In genomic region chr6:14453712-14454466, GRCh38 we compare ENCODE assay signal across 1 cellular context.
TF ChIP-seq lines count a peak whose summit lies in the region.

No MANE protein-coding gene starts in this region.

TF ChIP-seq in K562, 482 proteins besides CTCF, POLR2A, EP300 and RAD21 (continued from another document and continues in another):
- TF ChIP-seq, protein P1, sequence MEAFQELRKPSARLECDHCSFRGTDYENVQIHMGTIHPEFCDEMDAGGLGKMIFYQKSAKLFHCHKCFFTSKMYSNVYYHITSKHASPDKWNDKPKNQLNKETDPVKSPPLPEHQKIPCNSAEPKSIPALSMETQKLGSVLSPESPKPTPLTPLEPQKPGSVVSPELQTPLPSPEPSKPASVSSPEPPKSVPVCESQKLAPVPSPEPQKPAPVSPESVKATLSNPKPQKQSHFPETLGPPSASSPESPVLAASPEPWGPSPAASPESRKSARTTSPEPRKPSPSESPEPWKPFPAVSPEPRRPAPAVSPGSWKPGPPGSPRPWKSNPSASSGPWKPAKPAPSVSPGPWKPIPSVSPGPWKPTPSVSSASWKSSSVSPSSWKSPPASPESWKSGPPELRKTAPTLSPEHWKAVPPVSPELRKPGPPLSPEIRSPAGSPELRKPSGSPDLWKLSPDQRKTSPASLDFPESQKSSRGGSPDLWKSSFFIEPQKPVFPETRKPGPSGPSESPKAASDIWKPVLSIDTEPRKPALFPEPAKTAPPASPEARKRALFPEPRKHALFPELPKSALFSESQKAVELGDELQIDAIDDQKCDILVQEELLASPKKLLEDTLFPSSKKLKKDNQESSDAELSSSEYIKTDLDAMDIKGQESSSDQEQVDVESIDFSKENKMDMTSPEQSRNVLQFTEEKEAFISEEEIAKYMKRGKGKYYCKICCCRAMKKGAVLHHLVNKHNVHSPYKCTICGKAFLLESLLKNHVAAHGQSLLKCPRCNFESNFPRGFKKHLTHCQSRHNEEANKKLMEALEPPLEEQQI (IDR thresholded peaks at IDR 0.05): no peak
- TF ChIP-seq TCF7 (IDR thresholded peaks at IDR 0.05; ENCODE audit: borderline replicate concordance): no peak
- TF ChIP-seq, protein P2, sequence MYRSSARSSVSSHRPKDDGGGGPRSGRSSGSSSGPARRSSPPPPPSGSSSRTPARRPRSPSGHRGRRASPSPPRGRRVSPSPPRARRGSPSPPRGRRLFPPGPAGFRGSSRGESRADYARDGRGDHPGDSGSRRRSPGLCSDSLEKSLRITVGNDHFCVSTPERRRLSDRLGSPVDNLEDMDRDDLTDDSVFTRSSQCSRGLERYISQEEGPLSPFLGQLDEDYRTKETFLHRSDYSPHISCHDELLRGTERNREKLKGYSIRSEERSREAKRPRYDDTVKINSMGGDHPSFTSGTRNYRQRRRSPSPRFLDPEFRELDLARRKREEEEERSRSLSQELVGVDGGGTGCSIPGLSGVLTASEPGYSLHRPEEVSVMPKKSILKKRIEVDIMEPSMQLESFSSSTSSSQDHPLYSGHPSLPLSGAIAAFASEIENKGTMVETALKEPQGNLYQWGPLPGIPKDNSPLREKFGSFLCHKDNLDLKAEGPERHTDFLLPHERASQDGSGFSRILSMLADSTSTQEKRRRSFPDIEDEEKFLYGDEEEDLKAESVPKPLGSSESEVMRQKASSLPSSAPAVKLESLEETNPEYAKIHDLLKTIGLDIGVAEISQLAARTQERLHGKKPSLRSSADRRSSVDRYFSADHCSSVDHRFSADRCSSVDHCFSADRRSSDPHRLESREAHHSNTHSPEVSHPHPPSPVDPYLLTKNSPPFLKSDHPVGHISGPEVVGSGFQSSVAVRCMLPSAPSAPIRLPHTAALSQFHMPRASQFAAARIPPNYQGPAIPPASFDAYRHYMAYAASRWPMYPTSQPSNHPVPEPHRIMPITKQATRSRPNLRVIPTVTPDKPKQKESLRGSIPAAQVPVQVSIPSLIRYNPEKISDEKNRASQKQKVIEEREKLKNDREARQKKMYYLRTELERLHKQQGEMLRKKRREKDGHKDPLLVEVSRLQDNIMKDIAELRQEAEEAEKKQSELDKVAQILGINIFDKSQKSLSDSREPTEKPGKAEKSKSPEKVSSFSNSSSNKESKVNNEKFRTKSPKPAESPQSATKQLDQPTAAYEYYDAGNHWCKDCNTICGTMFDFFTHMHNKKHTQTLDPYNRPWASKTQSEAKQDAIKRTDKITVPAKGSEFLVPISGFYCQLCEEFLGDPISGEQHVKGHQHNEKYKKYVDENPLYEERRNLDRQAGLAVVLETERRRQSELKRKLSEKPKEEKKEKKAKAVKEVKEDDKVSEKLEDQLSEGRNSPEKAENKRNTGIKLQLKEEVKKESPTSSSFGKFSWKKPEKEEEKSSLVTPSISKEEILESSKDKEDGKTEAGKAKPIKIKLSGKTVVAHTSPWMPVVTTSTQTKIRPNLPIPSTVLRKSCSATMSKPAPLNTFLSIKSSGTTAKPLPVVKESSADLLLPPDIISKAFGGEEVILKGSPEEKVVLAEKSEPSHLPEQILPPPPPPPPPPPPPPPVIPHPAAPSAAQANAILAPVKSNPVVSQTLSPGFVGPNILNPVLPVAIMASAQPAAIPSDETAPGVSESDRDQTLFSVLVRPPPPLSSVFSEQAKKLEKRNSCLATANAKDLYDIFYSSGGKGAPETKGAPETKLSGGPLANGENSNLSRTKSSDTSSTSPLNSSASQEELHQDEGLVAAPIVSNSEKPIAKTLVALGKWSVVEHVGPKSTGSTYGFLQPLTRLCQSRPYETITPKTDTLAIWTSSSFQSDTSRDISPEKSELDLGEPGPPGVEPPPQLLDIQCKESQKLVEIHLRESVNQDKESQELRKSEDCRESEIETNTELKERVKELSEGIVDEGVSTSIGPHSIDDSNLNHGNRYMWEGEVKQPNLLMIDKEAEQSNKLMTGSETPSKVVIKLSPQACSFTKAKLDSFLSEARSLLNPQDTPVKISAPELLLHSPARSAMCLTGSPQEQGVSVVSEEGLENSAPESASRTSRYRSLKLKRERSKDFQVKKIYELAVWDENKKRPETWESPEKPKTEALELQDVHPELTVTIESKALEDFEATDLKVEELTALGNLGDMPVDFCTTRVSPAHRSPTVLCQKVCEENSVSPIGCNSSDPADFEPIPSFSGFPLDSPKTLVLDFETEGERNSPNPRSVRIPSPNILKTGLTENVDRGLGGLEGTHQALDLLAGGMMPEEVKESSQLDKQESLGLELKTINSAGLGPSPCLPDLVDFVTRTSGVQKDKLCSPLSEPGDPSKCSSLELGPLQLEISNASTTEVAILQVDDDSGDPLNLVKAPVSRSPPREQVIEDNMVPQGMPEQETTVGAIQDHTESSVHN (IDR thresholded peaks at IDR 0.05; ENCODE audit: borderline replicate concordance in 1 of 2, low read depth in 1 of 2): no peak
- TF ChIP-seq ZKSCAN8 (CRISPR knock-in tag; IDR thresholded peaks at IDR 0.05): no peak
- no peak; the same call in 1 of the 2 replicates for TF ChIP-seq ZC3H11A (IDR thresholded peaks at IDR 0.05; ENCODE audit: low read depth, low read length)
- TF ChIP-seq ZBTB17 (CRISPR knock-in tag; IDR thresholded peaks at IDR 0.05): no peak
- peak; percentile 51; the same call in 1 of the 2 replicates for TF ChIP-seq TEAD2 (tag; IDR thresholded peaks at IDR 0.05)
- TF ChIP-seq MAZ (CRISPR knock-in tag; conservative IDR thresholded peaks at IDR 0.05 in 1 of 2, IDR thresholded peaks at IDR 0.05 in 1 of 2): no peak
- TF ChIP-seq PTBP1 (IDR thresholded peaks at IDR 0.05; ENCODE audit: low read depth, low read length): no peak
- no peak for TF ChIP-seq ZNF696 (CRISPR knock-in tag; conservative IDR thresholded peaks at IDR 0.05)
- no peak for TF ChIP-seq SAP30 (IDR thresholded peaks at IDR 0.05; ENCODE audit: borderline replicate concordance, insufficient read depth, low read depth, low read length, poor library complexity, severe bottlenecking)
- no peak for TF ChIP-seq ZNF3 (CRISPR knock-in tag; IDR thresholded peaks at IDR 0.05)
- no peak for TF ChIP-seq ZNF280A (IDR thresholded peaks at IDR 0.05; ENCODE audit: low read depth, partially characterized antibody)
- no peak for TF ChIP-seq NR4A1 (CRISPR knock-in tag; IDR thresholded peaks at IDR 0.05)
- TF ChIP-seq NR4A1 (tag; IDR thresholded peaks at IDR 0.05): peak; percentile 61; the same call in 1 of the 2 replicates
- TF ChIP-seq BCOR (IDR thresholded peaks at IDR 0.05): no peak
- TF ChIP-seq SMAD4 (CRISPR knock-in tag; conservative IDR thresholded peaks at IDR 0.05): no peak
- TF ChIP-seq NR2C2 (CRISPR knock-in tag; IDR thresholded peaks at IDR 0.05): no peak
- TF ChIP-seq NR2C2 (tag; IDR thresholded peaks at IDR 0.05): no peak
- TF ChIP-seq, protein P3, sequence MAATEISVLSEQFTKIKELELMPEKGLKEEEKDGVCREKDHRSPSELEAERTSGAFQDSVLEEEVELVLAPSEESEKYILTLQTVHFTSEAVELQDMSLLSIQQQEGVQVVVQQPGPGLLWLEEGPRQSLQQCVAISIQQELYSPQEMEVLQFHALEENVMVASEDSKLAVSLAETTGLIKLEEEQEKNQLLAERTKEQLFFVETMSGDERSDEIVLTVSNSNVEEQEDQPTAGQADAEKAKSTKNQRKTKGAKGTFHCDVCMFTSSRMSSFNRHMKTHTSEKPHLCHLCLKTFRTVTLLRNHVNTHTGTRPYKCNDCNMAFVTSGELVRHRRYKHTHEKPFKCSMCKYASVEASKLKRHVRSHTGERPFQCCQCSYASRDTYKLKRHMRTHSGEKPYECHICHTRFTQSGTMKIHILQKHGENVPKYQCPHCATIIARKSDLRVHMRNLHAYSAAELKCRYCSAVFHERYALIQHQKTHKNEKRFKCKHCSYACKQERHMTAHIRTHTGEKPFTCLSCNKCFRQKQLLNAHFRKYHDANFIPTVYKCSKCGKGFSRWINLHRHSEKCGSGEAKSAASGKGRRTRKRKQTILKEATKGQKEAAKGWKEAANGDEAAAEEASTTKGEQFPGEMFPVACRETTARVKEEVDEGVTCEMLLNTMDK (IDR thresholded peaks at IDR 0.05; ENCODE audit: borderline replicate concordance, insufficient read depth, low read depth, low read length, poor library complexity, severe bottlenecking): no peak
- no peak for TF ChIP-seq SRSF9 (IDR thresholded peaks at IDR 0.05; ENCODE audit: borderline replicate concordance, low read depth, low read length)
- TF ChIP-seq TSC22D4 (tag; IDR thresholded peaks at IDR 0.05): no peak
- no peak for TF ChIP-seq ZKSCAN1 (IDR thresholded peaks at IDR 0.05; ENCODE audit: low read depth, low read length)
- TF ChIP-seq, protein P4, sequence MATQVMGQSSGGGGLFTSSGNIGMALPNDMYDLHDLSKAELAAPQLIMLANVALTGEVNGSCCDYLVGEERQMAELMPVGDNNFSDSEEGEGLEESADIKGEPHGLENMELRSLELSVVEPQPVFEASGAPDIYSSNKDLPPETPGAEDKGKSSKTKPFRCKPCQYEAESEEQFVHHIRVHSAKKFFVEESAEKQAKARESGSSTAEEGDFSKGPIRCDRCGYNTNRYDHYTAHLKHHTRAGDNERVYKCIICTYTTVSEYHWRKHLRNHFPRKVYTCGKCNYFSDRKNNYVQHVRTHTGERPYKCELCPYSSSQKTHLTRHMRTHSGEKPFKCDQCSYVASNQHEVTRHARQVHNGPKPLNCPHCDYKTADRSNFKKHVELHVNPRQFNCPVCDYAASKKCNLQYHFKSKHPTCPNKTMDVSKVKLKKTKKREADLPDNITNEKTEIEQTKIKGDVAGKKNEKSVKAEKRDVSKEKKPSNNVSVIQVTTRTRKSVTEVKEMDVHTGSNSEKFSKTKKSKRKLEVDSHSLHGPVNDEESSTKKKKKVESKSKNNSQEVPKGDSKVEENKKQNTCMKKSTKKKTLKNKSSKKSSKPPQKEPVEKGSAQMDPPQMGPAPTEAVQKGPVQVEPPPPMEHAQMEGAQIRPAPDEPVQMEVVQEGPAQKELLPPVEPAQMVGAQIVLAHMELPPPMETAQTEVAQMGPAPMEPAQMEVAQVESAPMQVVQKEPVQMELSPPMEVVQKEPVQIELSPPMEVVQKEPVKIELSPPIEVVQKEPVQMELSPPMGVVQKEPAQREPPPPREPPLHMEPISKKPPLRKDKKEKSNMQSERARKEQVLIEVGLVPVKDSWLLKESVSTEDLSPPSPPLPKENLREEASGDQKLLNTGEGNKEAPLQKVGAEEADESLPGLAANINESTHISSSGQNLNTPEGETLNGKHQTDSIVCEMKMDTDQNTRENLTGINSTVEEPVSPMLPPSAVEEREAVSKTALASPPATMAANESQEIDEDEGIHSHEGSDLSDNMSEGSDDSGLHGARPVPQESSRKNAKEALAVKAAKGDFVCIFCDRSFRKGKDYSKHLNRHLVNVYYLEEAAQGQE (CRISPR knock-in tag; IDR thresholded peaks at IDR 0.05; ENCODE audit: low read depth): no peak
- TF ChIP-seq ZNF449 (CRISPR knock-in tag; IDR thresholded peaks at IDR 0.05): no peak
- TF ChIP-seq ZNF175 (CRISPR knock-in tag; IDR thresholded peaks at IDR 0.05; ENCODE audit: low read depth): no peak
- TF ChIP-seq ZNF830 (CRISPR knock-in tag; IDR thresholded peaks at IDR 0.05): no peak
- TF ChIP-seq SNAPC5 (CRISPR knock-in tag; IDR thresholded peaks at IDR 0.05): no peak
- no peak for TF ChIP-seq NONO (IDR thresholded peaks at IDR 0.05; ENCODE audit: low read depth in 2 of 2, low read length in 1 of 2)
- no peak for TF ChIP-seq SRF (CRISPR knock-in tag; IDR thresholded peaks at IDR 0.05)
- no peak for TF ChIP-seq ZNF274 (IDR thresholded peaks at IDR 0.05; ENCODE audit: borderline replicate concordance, low read depth, low read length)
- TF ChIP-seq MXI1 (IDR thresholded peaks at IDR 0.05; ENCODE audit: low read depth, low read length): no peak
- TF ChIP-seq ETV1 (tag; conservative IDR thresholded peaks at IDR 0.05; ENCODE audit: low read depth): 0 out of 2 replicates have a peak, but pooled peaks have one; percentile 36
- TF ChIP-seq, protein P5, sequence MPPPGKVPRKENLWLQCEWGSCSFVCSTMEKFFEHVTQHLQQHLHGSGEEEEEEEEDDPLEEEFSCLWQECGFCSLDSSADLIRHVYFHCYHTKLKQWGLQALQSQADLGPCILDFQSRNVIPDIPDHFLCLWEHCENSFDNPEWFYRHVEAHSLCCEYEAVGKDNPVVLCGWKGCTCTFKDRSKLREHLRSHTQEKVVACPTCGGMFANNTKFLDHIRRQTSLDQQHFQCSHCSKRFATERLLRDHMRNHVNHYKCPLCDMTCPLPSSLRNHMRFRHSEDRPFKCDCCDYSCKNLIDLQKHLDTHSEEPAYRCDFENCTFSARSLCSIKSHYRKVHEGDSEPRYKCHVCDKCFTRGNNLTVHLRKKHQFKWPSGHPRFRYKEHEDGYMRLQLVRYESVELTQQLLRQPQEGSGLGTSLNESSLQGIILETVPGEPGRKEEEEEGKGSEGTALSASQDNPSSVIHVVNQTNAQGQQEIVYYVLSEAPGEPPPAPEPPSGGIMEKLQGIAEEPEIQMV (tag; conservative IDR thresholded peaks at IDR 0.05; ENCODE audit: low read depth): no peak
- no peak for TF ChIP-seq THRB (CRISPR knock-in tag; conservative IDR thresholded peaks at IDR 0.05)
- TF ChIP-seq NFRKB (IDR thresholded peaks at IDR 0.05; ENCODE audit: low read depth): peak; percentile 52; the same call in 1 of the 2 replicates
- TF ChIP-seq ZNF121 (CRISPR knock-in tag; conservative IDR thresholded peaks at IDR 0.05): no peak
- no peak for TF ChIP-seq ZNF23 (CRISPR knock-in tag; IDR thresholded peaks at IDR 0.05)
- peak; percentile 53; the same call in 1 of the 2 replicates for TF ChIP-seq MEF2D (tag; conservative IDR thresholded peaks at IDR 0.05; ENCODE audit: low read depth)
- TF ChIP-seq CHCHD3 (CRISPR knock-in tag; IDR thresholded peaks at IDR 0.05): no peak
